Comparison of ENCODE assay signal across 9 cellular contexts in the genomic region with DNA sequence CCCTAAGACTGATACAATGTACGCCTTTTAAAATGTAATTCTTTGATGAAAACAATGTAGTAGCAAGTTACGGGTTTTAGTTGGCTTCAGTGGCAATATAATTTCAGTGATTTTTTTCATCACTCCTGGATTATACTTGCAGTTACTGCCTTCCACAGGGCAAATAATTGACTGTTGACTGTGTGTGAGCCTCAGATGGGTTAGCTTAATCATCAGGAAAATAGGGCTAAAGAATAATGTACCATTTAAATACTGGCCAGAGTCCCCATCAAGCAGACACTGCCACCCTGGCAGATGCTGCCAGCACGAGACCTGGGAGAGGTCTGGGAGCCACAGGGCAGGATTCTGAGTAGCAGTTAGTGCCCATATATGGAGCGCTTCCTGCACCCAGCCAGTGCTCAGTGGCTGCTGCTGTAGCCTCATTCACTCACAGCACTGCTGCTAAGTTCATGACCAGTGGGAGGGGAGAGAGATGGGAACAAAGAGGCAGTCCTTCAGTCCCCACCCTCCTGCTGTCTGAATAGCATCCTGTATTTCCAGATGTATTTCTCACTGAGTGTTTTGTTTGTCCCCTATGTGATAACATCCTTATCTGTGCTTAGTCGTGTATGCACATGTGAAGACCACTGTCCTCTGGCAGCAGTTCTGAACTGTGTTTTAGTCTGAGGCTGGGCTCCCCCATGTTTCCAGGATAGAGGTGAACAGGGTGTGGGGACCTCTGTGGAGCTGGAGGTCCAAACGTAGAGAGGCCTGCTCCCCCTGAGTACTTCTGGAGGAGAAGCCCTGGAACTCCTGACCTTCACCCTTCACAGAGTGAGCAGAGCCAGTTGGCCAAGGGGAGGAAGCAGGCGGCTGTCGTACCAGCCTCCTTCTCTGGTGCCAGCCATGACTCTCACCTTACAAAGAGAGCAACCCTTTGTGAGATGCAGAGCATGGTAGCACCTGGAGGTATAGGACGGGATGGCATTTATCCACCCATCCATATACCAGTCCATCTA.
DNase-seq lines count a peak whose midpoint lies in the region; ATAC-seq, FAIRE-seq and TF ChIP-seq lines count a peak whose summit lies in the region.
"Had no signal": no experiment of that assay in that cellular context is flagged by ENCODE, and none has a peak within 500 bp of the region (broad histone marks: within the 10 kb centered on the region; RNA-seq: fewer than 3 reads in every experiment).

No MANE protein-coding gene starts in this region.

- peak; percentile 62 for ATAC-seq in central memory CD8-positive, alpha-beta T cell (replicated peaks; ENCODE audit: extremely low read depth, poor library complexity, severe bottlenecking)

- H3K27ac Mint-ChIP-seq in central memory CD8-positive, alpha-beta T cell (ENCODE audit: low read depth), result no peak overlapping the region

- CTCF ChIA-PET in RWPE1 (lab: Yijun Ruan, JAX), result interaction anchor here (0.7 kb wide), 1 partner anchor 16 kb away, joined by 3 read pairs; no protein-coding TSS in a partner anchor

- DNase-seq in DMS53 (lab: John Stamatoyannopoulos, UW) (peak; percentile 4), DMS53 treated with DMSO at 0.1 percent for 48 hours (lab: John Stamatoyannopoulos, UW; ENCODE audit: unreplicated experiment) (no peak), OCI-M1 (lab: John Stamatoyannopoulos, UW) (peak; percentile 47), non-pigmented ciliary epithelial cell (ENCODE audit: low read depth) (peak; percentile 68), RCC 7860 (ENCODE audit: low spot score) (no peak), Kasumi-1 (lab: John Stamatoyannopoulos, UW) (no peak), RWPE1 (ENCODE audit: low spot score) (no peak)
- DNase-seq in central memory CD8-positive, alpha-beta T cell (ENCODE audit: low spot score in 2 of 2), result no peak

- TF ChIP-seq CTCF in RWPE1 (conservative IDR thresholded peaks at IDR 0.05; ENCODE audit: low read depth), result no peak

- no peaks in the 10 kb centered on the region for H3K9me3 Mint-ChIP-seq in central memory CD8-positive, alpha-beta T cell

- POLR2A ChIA-PET in RWPE1 (lab: Yijun Ruan, JAX; ENCODE audit: low non-redundant PET), result no interaction called here

- no peak overlapping the region for H3K4me3 Mint-ChIP-seq in central memory CD8-positive, alpha-beta T cell

- no peaks in the 10 kb centered on the region for H3K27me3 Mint-ChIP-seq in central memory CD8-positive, alpha-beta T cell

- no peak for FAIRE-seq in RCC 7860 (lab: Jason Lieb, UNC)
- FAIRE-seq: A204.1 had no signal

- no peak overlapping the region for H3K27ac ChIP-seq in RWPE1

- no peaks in the 10 kb centered on the region for H3K36me3 Mint-ChIP-seq in central memory CD8-positive, alpha-beta T cell (ENCODE audit: insufficient read depth)

- H3K4me1 Mint-ChIP-seq in central memory CD8-positive, alpha-beta T cell, result peaks cover 30% of the 10 kb centered on the region

Comparison
In these comparisons a context has a peak if more than half of its experiments do, and no peak if none do; other contexts are left out.
1. DNase-seq: peak in DMS53 (single experiment), OCI-M1 (single experiment) and non-pigmented ciliary epithelial cell (single experiment); none in DMS53 treated with DMSO at 0.1 percent for 48 hours (single experiment), central memory CD8-positive, alpha-beta T cell (0 of 2), RCC 7860 (single experiment), Kasumi-1 (0 of 2) and RWPE1 (single experiment).